In genomic region chr5:13591621-13592020, GRCh38 we compare ENCODE assay signal across 10 cellular contexts.
A peak's percentile ranks its signal among the peaks of the same experiment; 100 is the strongest.
DNase-seq lines count a peak whose midpoint lies in the region; TF ChIP-seq lines count a peak whose summit lies in the region.
"Had no signal": no experiment of that assay in that cellular context is flagged by ENCODE, and none has a peak within 500 bp of the region (broad histone marks: within the 10 kb centered on the region; RNA-seq: fewer than 3 reads in every experiment).

No MANE protein-coding gene starts in this region.

- no peak overlapping the region for H2AFZ ChIP-seq in smooth muscle cell (ENCODE audit: low read depth)

- H3K79me2 ChIP-seq in smooth muscle cell (ENCODE audit: low read depth): no peaks in the 10 kb centered on the region

- 64% methylated on average over 1 of the region's 1 CpG for WGBS in smooth muscle cell (ENCODE audit: low lambda C conversion rate)

- TF ChIP-seq CTCF in HL-60 (IDR thresholded peaks at IDR 0.05; ENCODE audit: insufficient read depth, low read length) (no peak), smooth muscle cell (IDR thresholded peaks at IDR 0.05; ENCODE audit: borderline replicate concordance, insufficient read depth, poor library complexity, severe bottlenecking) (no peak)

- H3K9me3 ChIP-seq in smooth muscle cell (replicated peaks; ENCODE audit: low read depth): no peaks in the 10 kb centered on the region
- H3K9me3 ChIP-seq: heart left ventricle, SJCRH30 had no signal

- H3K27ac ChIP-seq in HL-60 (replicated peaks): peak overlapping the region; percentile 69
- H3K27ac ChIP-seq in epithelial cell of prostate: peak overlapping the region; percentile 85
- no peak overlapping the region for H3K27ac ChIP-seq in smooth muscle cell (ENCODE audit: low read depth)
- H3K27ac ChIP-seq: heart left ventricle, SJCRH30 had no signal

- H3F3A ChIP-seq in smooth muscle cell (ENCODE audit: low read depth): no peaks in the 10 kb centered on the region

- H3K9ac ChIP-seq in smooth muscle cell (ENCODE audit: low read depth): no peak overlapping the region

- no peaks in the 10 kb centered on the region for H4K20me1 ChIP-seq in smooth muscle cell (ENCODE audit: low read depth)

- DNase-seq in HL-60 (ENCODE audit: low read depth in 1 of 2, low spot score in 1 of 2): peak; percentile 62 to 72
- DNase-seq in RPMI7951 (ENCODE audit: low read depth): peak; percentile 96
- peak; percentile 58 for DNase-seq in epithelial cell of prostate (ENCODE audit: low read depth, low spot score)
- DNase-seq in smooth muscle cell (lab: John Stamatoyannopoulos, UW; ENCODE audit: unreplicated experiment): no peak
- no peak for DNase-seq in ecto neural progenitor cell (ENCODE audit: low spot score)
- no peak for DNase-seq in activated T-cell treated with anti-CD3 and anti-CD28 coated beads, Interleukin-2, amount 50 U/mL, for 1 hour
- no peak for DNase-seq in mesenteric fat pad (ENCODE audit: low spot score)
- DNase-seq: heart left ventricle, NCI-H1694 had no signal

- H3K4me2 ChIP-seq in smooth muscle cell: peak overlapping the region; percentile 37

- no peaks in the 10 kb centered on the region for H3K4me1 ChIP-seq in smooth muscle cell (ENCODE audit: low read depth)
- H3K4me1 ChIP-seq: heart left ventricle, SJCRH30 had no signal

- no peak overlapping the region for H3K4me3 ChIP-seq in HL-60 (replicated peaks; ENCODE audit: insufficient read depth, low read length)
- H3K4me3 ChIP-seq in smooth muscle cell: no peak overlapping the region
- H3K4me3 ChIP-seq: heart left ventricle, SJCRH30 had no signal

- no peaks in the 10 kb centered on the region for H3K36me3 ChIP-seq in smooth muscle cell (ENCODE audit: low read depth)
- H3K36me3 ChIP-seq: heart left ventricle, SJCRH30 had no signal

- H3K27me3 ChIP-seq in HL-60 (ENCODE audit: insufficient read depth, poor library complexity, severe bottlenecking): no peaks in the 10 kb centered on the region
- H3K27me3 ChIP-seq in smooth muscle cell (ENCODE audit: low read depth): no peaks in the 10 kb centered on the region
- H3K27me3 ChIP-seq: heart left ventricle, SJCRH30 had no signal

Comparison
In these comparisons a context has a peak if more than half of its experiments do, and no peak if none do; other contexts are left out.
1. DNase-seq: peak in HL-60 (2 of 2), RPMI7951 (single experiment) and epithelial cell of prostate (single experiment); none in smooth muscle cell (single experiment), ecto neural progenitor cell (single experiment), activated T-cell treated with anti-CD3 and anti-CD28 coated beads, Interleukin-2, amount 50 U/mL, for 1 hour (single experiment) and mesenteric fat pad (single experiment).